ENCODE assay signal across 13 cellular contexts in genomic region chr5:123452401-123452800, GRCh38.
"Had no signal": no experiment of that assay in that cellular context is flagged by ENCODE, and none has a peak within 500 bp of the region (broad histone marks: within the 10 kb centered on the region; RNA-seq: fewer than 3 reads in every experiment).

No MANE protein-coding gene starts in this region.

- ATAC-seq: left lung; stimulated activated effector memory CD8-positive, alpha-beta T cell treated with anti-CD3 and anti-CD28 coated beads, Interleukin-12 subunit alpha, Interleukin-12 subunit beta, amount 100 ng/mL, for 72 hours had no signal

- DNase-seq: activated B cell treated with CpG ODN at 0.5 μM for 24 hours; activated CD4-positive, alpha-beta T cell treated with anti-CD3 and anti-CD28 coated beads, Interleukin-2, amount 10 ng/mL, durations not matched to agents 24 days and 14 days; activated naive CD8-positive, alpha-beta T cell treated with anti-CD3 and anti-CD28 coated beads, Interleukin-2, amount 10 ng/mL, durations not matched to agents 7 days and 5 days; cortex of kidney; effector CD8-positive, alpha-beta T cell; foreskin fibroblast; hippocampal formation; left lung; mammary epithelial cell; stimulated activated CD4-positive, alpha-beta T cell treated with anti-CD3 and anti-CD28 coated beads, Interleukin-2, amount 100 ng/mL, for 24 hours; T1000; thyroid gland had no signal

- H3K4me3 ChIP-seq: left lung, thyroid gland had no signal

- H3K27ac ChIP-seq: left lung, thyroid gland had no signal

- H3K9me3 ChIP-seq: left lung, thyroid gland had no signal

- H3K4me1 ChIP-seq: left lung, thyroid gland had no signal

- H3K36me3 ChIP-seq: left lung, thyroid gland had no signal

- H3K27me3 ChIP-seq: left lung, thyroid gland had no signal
